Comparison of ENCODE assay signal across 8 cellular contexts in the genomic region with DNA sequence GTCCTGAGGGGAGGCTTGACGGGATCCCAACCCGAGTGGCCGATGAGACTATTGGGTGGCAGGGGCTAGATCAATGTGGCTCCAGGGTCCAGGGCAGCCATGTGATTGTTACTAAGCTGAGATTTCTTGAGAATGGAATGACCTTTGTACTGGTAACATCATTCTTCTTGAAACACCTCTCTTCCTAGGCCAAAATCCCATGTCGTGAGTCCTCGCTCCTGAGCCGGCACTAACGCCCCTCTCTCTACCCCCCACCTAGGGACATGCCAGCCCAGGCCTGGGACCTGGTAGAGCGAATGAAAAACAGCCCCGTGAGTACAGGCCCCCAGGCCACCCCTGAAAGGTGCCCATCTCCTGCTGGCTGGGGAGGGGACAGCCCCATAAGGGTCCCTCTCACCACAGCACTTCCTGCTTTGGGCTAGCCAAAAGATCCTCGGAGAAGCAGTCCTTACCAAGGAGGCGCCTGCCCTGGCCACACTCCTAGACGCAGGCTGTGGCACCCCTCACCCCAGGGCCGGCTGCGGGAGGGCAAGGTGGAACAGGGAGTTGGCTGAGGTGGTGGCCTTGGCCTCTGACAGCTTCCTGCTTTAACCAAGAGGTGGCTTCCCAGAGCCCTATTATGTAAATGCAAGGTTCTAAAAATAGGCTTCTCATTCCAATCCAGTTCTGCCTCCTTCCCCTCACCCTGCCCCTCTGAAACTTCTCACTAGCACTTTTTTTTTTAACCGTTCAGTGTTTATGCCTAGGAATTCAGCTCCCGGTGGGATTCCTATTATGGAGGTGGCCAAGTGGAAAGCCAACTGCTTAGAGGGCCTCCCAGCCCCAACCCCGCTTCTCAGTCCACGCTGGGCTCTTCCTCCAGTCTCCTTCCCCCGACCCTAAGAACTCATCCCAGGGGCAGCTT.
A peak's percentile ranks its signal among the peaks of the same experiment; 100 is the strongest.
DNase-seq lines count a peak whose midpoint lies in the region; ATAC-seq and TF ChIP-seq lines count a peak whose summit lies in the region.

No MANE protein-coding gene starts in this region.

- no peaks in the 10 kb centered on the region for H3K9me3 ChIP-seq in CD4-positive, alpha-beta T cell (ENCODE audit: control insufficient read depth, low read length)

- H3K4me3 Mint-ChIP-seq in CD4-positive, alpha-beta T cell: peak overlapping the region; percentile 72
- H3K4me3 Mint-ChIP-seq in stimulated activated naive CD8-positive, alpha-beta T cell treated with anti-CD3 and anti-CD28 coated beads, Interleukin-15, Interleukin-2, amounts not matched to agents 100 ng/mL and 50 ng/mL, for 24 hours: peak overlapping the region; percentile 70

- peak; percentile 40 for ATAC-seq in CD4-positive, alpha-beta T cell (ENCODE audit: poor library complexity)
- ATAC-seq in HG03108 (IDR thresholded peaks at IDR 0.05; ENCODE audit: unreplicated experiment) (peak; percentile 77), HG02970 (IDR thresholded peaks at IDR 0.05; ENCODE audit: low FRiP score, unreplicated experiment) (no peak)

- H3K27me3 ChIP-seq in CD4-positive, alpha-beta T cell (ENCODE audit: control insufficient read depth, insufficient read depth, low read length): no peaks in the 10 kb centered on the region

- no peak overlapping the region for H3K27ac Mint-ChIP-seq in CD4-positive, alpha-beta T cell
- peak overlapping the region; percentile 96 for H3K27ac Mint-ChIP-seq in stimulated activated naive CD8-positive, alpha-beta T cell treated with anti-CD3 and anti-CD28 coated beads, Interleukin-15, Interleukin-2, amounts not matched to agents 100 ng/mL and 50 ng/mL, for 24 hours

- DNase-seq in CD4-positive, alpha-beta T cell: peak in 8 of 10 experiments; percentile 15 to 67 (median 38)
- DNase-seq in activated CD4-positive, alpha-beta T cell treated with anti-CD3 and anti-CD28 coated beads for 48 hours: peak; percentile 77
- DNase-seq in effector CD4-positive, alpha-beta T cell: peak; percentile 53
- DNase-seq in myocyte (ENCODE audit: low read depth): peak; percentile 82
- no peak for DNase-seq in inferior parietal cortex (ENCODE audit: extremely low spot score)

- POLR2A ChIA-PET in CD4-positive, alpha-beta T cell (lab: Charles Lee): interaction anchor here (0.6 to 7.7 kb wide), 6 partner anchors 9 to 245 kb away, joined by 3 to 49 read pairs (median 6); a partner anchor contains a TSS

- H3K27me3 Mint-ChIP-seq in CD4-positive, alpha-beta T cell: no peaks in the 10 kb centered on the region
- H3K27me3 Mint-ChIP-seq in stimulated activated naive CD8-positive, alpha-beta T cell treated with anti-CD3 and anti-CD28 coated beads, Interleukin-15, Interleukin-2, amounts not matched to agents 100 ng/mL and 50 ng/mL, for 24 hours: no peaks in the 10 kb centered on the region

- no peak for TF ChIP-seq CTCF in CD4-positive, alpha-beta T cell (IDR thresholded peaks at IDR 0.05)

- H3K4me1 Mint-ChIP-seq in CD4-positive, alpha-beta T cell (ENCODE audit: low read depth): peaks cover 79% of the 10 kb centered on the region
- H3K4me1 Mint-ChIP-seq in stimulated activated naive CD8-positive, alpha-beta T cell treated with anti-CD3 and anti-CD28 coated beads, Interleukin-15, Interleukin-2, amounts not matched to agents 100 ng/mL and 50 ng/mL, for 24 hours (ENCODE audit: low read depth): no peaks in the 10 kb centered on the region

- no peaks in the 10 kb centered on the region for H3K36me3 Mint-ChIP-seq in CD4-positive, alpha-beta T cell (ENCODE audit: low read depth)
- no peaks in the 10 kb centered on the region for H3K36me3 Mint-ChIP-seq in stimulated activated naive CD8-positive, alpha-beta T cell treated with anti-CD3 and anti-CD28 coated beads, Interleukin-15, Interleukin-2, amounts not matched to agents 100 ng/mL and 50 ng/mL, for 24 hours (ENCODE audit: low read depth)

- peak overlapping the region; percentile 60 for H3K27ac ChIP-seq in CD4-positive, alpha-beta T cell (ENCODE audit: low read depth, low read length)

- CTCF ChIA-PET in CD4-positive, alpha-beta T cell (lab: Charles Lee): interaction anchor here (0.6 to 6.1 kb wide), 5 partner anchors 9 to 58 kb away, joined by 3 to 60 read pairs (median 4); no protein-coding TSS in a partner anchor

- H3K9me3 Mint-ChIP-seq in CD4-positive, alpha-beta T cell: no peaks in the 10 kb centered on the region
- no peaks in the 10 kb centered on the region for H3K9me3 Mint-ChIP-seq in stimulated activated naive CD8-positive, alpha-beta T cell treated with anti-CD3 and anti-CD28 coated beads, Interleukin-15, Interleukin-2, amounts not matched to agents 100 ng/mL and 50 ng/mL, for 24 hours

- intact Hi-C loops in CD4-positive, alpha-beta T cell (cut with DNase I, micrococcal nuclease): loop anchor here in 1 of 2 experiments (1.0 to 10.0 kb wide), 3 partner anchors 31 to 127 kb away; no protein-coding TSS in a partner anchor
